ENCODE assay signal across 1 cellular context in genomic region chr10:132763545-132763944, GRCh38.
A peak's percentile ranks its signal among the peaks of the same experiment; 100 is the strongest.
TF ChIP-seq lines count a peak whose summit lies in the region.

No MANE protein-coding gene starts in this region.

TF ChIP-seq in HepG2, 621 proteins besides CTCF, POLR2A, EP300 and RAD21 (continued from another document):
- TF ChIP-seq MNT (IDR thresholded peaks at IDR 0.05) (peak; percentile 98), TOPORS (CRISPR knock-in tag; IDR thresholded peaks at IDR 0.05) (no peak), ZNF503 (CRISPR knock-in tag; IDR thresholded peaks at IDR 0.05) (no peak)
TF ChIP-seq in HepG2: peak in this region for 1.
